In genomic region chr2:43269074-43269572, GRCh38 we compare ENCODE assay signal across 10 cellular contexts. TPM values are rescaled to one million over a fixed set of nuclear protein-coding genes. Genes with fewer than 3 reads are reported as not detected.
DNase-seq lines count a peak whose midpoint lies in the region; ATAC-seq and TF ChIP-seq lines count a peak whose summit lies in the region.
"Had no signal": no experiment of that assay in that cellular context is flagged by ENCODE, and none has a peak within 500 bp of the region (broad histone marks: within the 10 kb centered on the region; RNA-seq: fewer than 3 reads in every experiment).

No MANE protein-coding gene starts in this region.

- H3K4me3 Mint-ChIP-seq in activated CD4-positive, alpha-beta T cell treated with anti-CD3 and anti-CD28 coated beads, Interleukin-2, amount 10 ng/mL, durations not matched to agents 24 days and 14 days, result no peak overlapping the region

- peaks cover 11% of the 10 kb centered on the region for H3K36me3 Mint-ChIP-seq in activated CD4-positive, alpha-beta T cell treated with anti-CD3 and anti-CD28 coated beads, Interleukin-2, amount 10 ng/mL, durations not matched to agents 24 days and 14 days (ENCODE audit: low read depth)

- H3K27ac ChIP-seq in cingulate gyrus (ENCODE audit: low read depth, low read length) (peak overlapping the region; percentile 4), lower lobe of right lung (peak overlapping the region; percentile 73), upper lobe of left lung (peak overlapping the region; percentile 70 to 87 (median 76))
- H3K27ac ChIP-seq: C4-2B, SJSA1 had no signal

- intact Hi-C loops in activated CD4-positive, alpha-beta T cell treated with anti-CD3 and anti-CD28 coated beads, Interleukin-2, amount 10 ng/mL, durations not matched to agents 24 days and 14 days (cut with micrococcal nuclease), result no loop called here
- intact Hi-C loops in lower lobe of right lung (cut with DNase I), result no loop called here

- no peaks in the 10 kb centered on the region for H3K36me3 ChIP-seq in lower lobe of right lung
- H3K36me3 ChIP-seq in upper lobe of left lung, result peaks cover 0 to 3% (median 0%) of the 10 kb centered on the region in 4 donors

- WGBS in upper lobe of left lung, 2 donors, result 62 to 74% methylated on average over 11 to 14 of the region's 14 CpGs

- TF ChIP-seq EP300 in upper lobe of left lung (IDR thresholded peaks at IDR 0.05), result peak in 3 of 4 donors; percentile 68 to 77 (median 69)

- ATAC-seq in lower lobe of right lung (peak; percentile 77 to 85), upper lobe of left lung (ENCODE audit: low FRiP score in 2 of 2) (peak; percentile 83 to 94), GM21360 (IDR thresholded peaks at IDR 0.05; ENCODE audit: unreplicated experiment) (no peak)

- H3K27me3 ChIP-seq in lower lobe of right lung (ENCODE audit: low read depth) (no peaks in the 10 kb centered on the region), upper lobe of left lung (no peaks in the 10 kb centered on the region)
- H3K27me3 ChIP-seq: SJSA1 had no signal

- no peaks in the 10 kb centered on the region for H3K27me3 Mint-ChIP-seq in activated CD4-positive, alpha-beta T cell treated with anti-CD3 and anti-CD28 coated beads, Interleukin-2, amount 10 ng/mL, durations not matched to agents 24 days and 14 days

- peak overlapping the region; percentile 30 for H3K27ac Mint-ChIP-seq in activated CD4-positive, alpha-beta T cell treated with anti-CD3 and anti-CD28 coated beads, Interleukin-2, amount 10 ng/mL, durations not matched to agents 24 days and 14 days

- TF ChIP-seq POLR2A in upper lobe of left lung (IDR thresholded peaks at IDR 0.05), result peak in 1 of 4 donors; percentile 48

- TF ChIP-seq CTCF in lower lobe of right lung (IDR thresholded peaks at IDR 0.05), result no peak
- peak in 1 of 6 experiments; percentile 12 for TF ChIP-seq CTCF in upper lobe of left lung (IDR thresholded peaks at IDR 0.05)

- H3K9me3 ChIP-seq in lower lobe of right lung, result no peaks in the 10 kb centered on the region
- no peaks in the 10 kb centered on the region for H3K9me3 ChIP-seq in upper lobe of left lung
- H3K9me3 ChIP-seq: SJSA1 had no signal

- peaks cover 19% of the 10 kb centered on the region for H3K4me1 Mint-ChIP-seq in activated CD4-positive, alpha-beta T cell treated with anti-CD3 and anti-CD28 coated beads, Interleukin-2, amount 10 ng/mL, durations not matched to agents 24 days and 14 days

- no peaks in the 10 kb centered on the region for H3K9me3 Mint-ChIP-seq in activated CD4-positive, alpha-beta T cell treated with anti-CD3 and anti-CD28 coated beads, Interleukin-2, amount 10 ng/mL, durations not matched to agents 24 days and 14 days

- H3K4me1 ChIP-seq in lower lobe of right lung (peaks cover 47% of the 10 kb centered on the region), upper lobe of left lung (peaks cover 34 to 48% (median 39%) of the 10 kb centered on the region in 4 donors)

- H3K4me3 ChIP-seq in lower lobe of right lung (no peak overlapping the region), upper lobe of left lung (no peak overlapping the region)
- H3K4me3 ChIP-seq: SJSA1 had no signal

- no peak for DNase-seq in activated CD4-positive, alpha-beta T cell treated with anti-CD3 and anti-CD28 coated beads, Interleukin-2, amount 10 ng/mL, durations not matched to agents 24 days and 14 days
- DNase-seq in activated CD4-positive, alpha-beta T cell treated with anti-CD3 and anti-CD28 coated beads for 4 hours, result no peak
- DNase-seq in lower lobe of right lung, result peak; percentile 76
- peak; percentile 53 to 75 for DNase-seq in upper lobe of left lung
- DNase-seq in NCI-H1105 treated with DMSO at 0.1 percent for 48 hours (lab: John Stamatoyannopoulos, UW), result no peak
- no peak for DNase-seq in activated gamma-delta T cell treated with Interleukin-2 at 50 U/mL for 16 hours

RNA-seq across cellular contexts. Expression of gene ZFP36L2, which starts 42.7 kb away (rescaled TPM):
- 92.8 and 93.1 TPM in 2 replicates for total RNA-seq in activated CD4-positive, alpha-beta T cell treated with anti-CD3 and anti-CD28 coated beads, Interleukin-2, amount 10 ng/mL, durations not matched to agents 24 days and 14 days
- 136 TPM for total RNA-seq in lower lobe of right lung
- total RNA-seq in upper lobe of left lung, result 100 to 1,000 TPM in 4 of 6 donors, 10 to 100 TPM in 2; 65.4 to 180 (median 127) TPM

Comparison
In these comparisons a context has a peak if more than half of its experiments do, and no peak if none do; other contexts are left out.
1. DNase-seq: peak in lower lobe of right lung (single experiment) and upper lobe of left lung (2 of 2); none in activated CD4-positive, alpha-beta T cell treated with anti-CD3 and anti-CD28 coated beads, Interleukin-2, amount 10 ng/mL, durations not matched to agents 24 days and 14 days (single experiment), activated CD4-positive, alpha-beta T cell treated with anti-CD3 and anti-CD28 coated beads for 4 hours (0 of 2), NCI-H1105 treated with DMSO at 0.1 percent for 48 hours (single experiment) and activated gamma-delta T cell treated with Interleukin-2 at 50 U/mL for 16 hours (single experiment).
2. H3K27ac ChIP-seq: peak in every context shown above with its lines; median percentile 76 in upper lobe of left lung; 73 in lower lobe of right lung; 4 in cingulate gyrus.